In genomic region chr3:195117978-195118581, GRCh38 we compare ENCODE assay signal across 2 cellular contexts.
TF ChIP-seq lines count a peak whose summit lies in the region.

No MANE protein-coding gene starts in this region.

TF ChIP-seq in IMR-90, 13 proteins besides CTCF, POLR2A, EP300 and RAD21:
- no peak for TF ChIP-seq USF2 (IDR thresholded peaks at IDR 0.05; ENCODE audit: low read depth, low read length)
- TF ChIP-seq SMC3 (IDR thresholded peaks at IDR 0.05; ENCODE audit: low read depth, low read length): 0 out of 2 replicates have a peak, but pooled peaks have one; percentile 5

TF ChIP-seq in GM12878, 131 proteins besides CTCF, POLR2A, EP300 and RAD21:
- TF ChIP-seq ASH2L (IDR thresholded peaks at IDR 0.05; ENCODE audit: borderline replicate concordance, low read depth) (no peak), RUNX3 (IDR thresholded peaks at IDR 0.05; ENCODE audit: low read length) (no peak)
- TF ChIP-seq, protein P1, sequence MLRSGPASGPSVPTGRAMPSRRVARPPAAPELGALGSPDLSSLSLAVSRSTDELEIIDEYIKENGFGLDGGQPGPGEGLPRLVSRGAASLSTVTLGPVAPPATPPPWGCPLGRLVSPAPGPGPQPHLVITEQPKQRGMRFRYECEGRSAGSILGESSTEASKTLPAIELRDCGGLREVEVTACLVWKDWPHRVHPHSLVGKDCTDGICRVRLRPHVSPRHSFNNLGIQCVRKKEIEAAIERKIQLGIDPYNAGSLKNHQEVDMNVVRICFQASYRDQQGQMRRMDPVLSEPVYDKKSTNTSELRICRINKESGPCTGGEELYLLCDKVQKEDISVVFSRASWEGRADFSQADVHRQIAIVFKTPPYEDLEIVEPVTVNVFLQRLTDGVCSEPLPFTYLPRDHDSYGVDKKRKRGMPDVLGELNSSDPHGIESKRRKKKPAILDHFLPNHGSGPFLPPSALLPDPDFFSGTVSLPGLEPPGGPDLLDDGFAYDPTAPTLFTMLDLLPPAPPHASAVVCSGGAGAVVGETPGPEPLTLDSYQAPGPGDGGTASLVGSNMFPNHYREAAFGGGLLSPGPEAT (IDR thresholded peaks at IDR 0.05; ENCODE audit: low read depth): no peak
